In the genomic region with DNA sequence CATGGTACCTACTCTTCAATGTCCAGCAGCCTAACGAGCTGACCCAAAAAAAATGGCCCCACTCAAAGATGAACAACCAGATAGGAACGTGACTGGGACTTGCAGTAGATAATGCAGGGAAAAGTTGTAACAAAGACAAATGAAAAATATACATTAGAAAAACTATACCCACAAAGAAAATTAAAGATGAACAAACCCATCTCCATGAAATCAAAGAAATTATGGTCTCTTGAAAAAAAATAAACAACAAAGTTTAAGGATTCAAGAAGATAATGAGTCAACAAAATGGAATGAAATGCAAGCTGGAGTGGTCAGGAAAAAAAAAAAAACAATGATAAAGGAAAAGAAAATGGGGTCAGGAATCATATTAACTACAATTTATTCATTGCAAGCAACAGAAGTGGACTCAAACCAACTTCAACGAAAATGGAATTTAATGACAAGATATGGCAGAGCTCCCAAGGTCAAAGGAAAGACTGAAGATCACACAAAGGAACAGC, we compare ENCODE assay signal across 21 cellular contexts.
"Had no signal": no experiment of that assay in that cellular context is flagged by ENCODE, and none has a peak within 500 bp of the region (broad histone marks: within the 10 kb centered on the region; RNA-seq: fewer than 3 reads in every experiment).

No MANE protein-coding gene starts in this region.

- H3K4me3 ChIP-seq: cardiac muscle cell, smooth muscle cell, testis, uterus had no signal

- H3K36me3 ChIP-seq: cardiac muscle cell, uterus had no signal

- ATAC-seq: activated CD8-positive, alpha-beta T cell treated with anti-CD3 and anti-CD28 coated beads, Interleukin-2, amount 10 ng/mL, durations not matched to agents 7 days and 5 days; natural killer cell; sciatic nerve; stimulated activated naive B cell treated with anti-CD40 and anti-IgM and Interleukin-4, amounts not matched to agents 10 μg/mL and 1 μg/mL and 100 μg/mL, for 72 hours had no signal

- FAIRE-seq: endometrium, frontal cortex, islet of Langerhans, TTC549 had no signal

- DNase-seq: activated CD4-positive, alpha-beta T cell treated with anti-CD3 and anti-CD28 coated beads for 1 hour; activated CD4-positive, alpha-beta T cell treated with anti-CD3 and anti-CD28 coated beads, Interleukin-2, amount 50 U/mL, for 1 hour; activated CD8-positive, alpha-beta T cell treated with anti-CD3 and anti-CD28 coated beads, Interleukin-2, amount 10 ng/mL, durations not matched to agents 7 days and 5 days; activated gamma-delta T cell; glutamatergic neuron; hypothalamus; midbrain; natural killer cell; stimulated activated CD4-positive, alpha-beta T cell treated with anti-CD3 and anti-CD28 coated beads, Interleukin-2, amount 100 ng/mL, for 48 hours; stimulated activated CD8-positive, alpha-beta memory T cell treated with anti-CD3 and anti-CD28 coated beads, Interleukin-4, amount 100 ng/mL, for 48 hours; stimulated activated naive B cell treated with anti-CD40 and anti-IgM and Interleukin-4, amounts not matched to agents 10 μg/mL and 1 μg/mL and 100 μg/mL, for 72 hours; testis; trophoblast cell; uterus had no signal

- H3K27me3 ChIP-seq: cardiac muscle cell, testis, uterus had no signal

- H3K9me3 ChIP-seq: testis, uterus had no signal

- H3K4me1 ChIP-seq: testis, uterus had no signal

- H3K4me2 ChIP-seq: smooth muscle cell had no signal

- H3K27ac ChIP-seq: cardiac muscle cell, testis, uterus had no signal
